1 cellular context compared by ENCODE assay signal in the genomic region with DNA sequence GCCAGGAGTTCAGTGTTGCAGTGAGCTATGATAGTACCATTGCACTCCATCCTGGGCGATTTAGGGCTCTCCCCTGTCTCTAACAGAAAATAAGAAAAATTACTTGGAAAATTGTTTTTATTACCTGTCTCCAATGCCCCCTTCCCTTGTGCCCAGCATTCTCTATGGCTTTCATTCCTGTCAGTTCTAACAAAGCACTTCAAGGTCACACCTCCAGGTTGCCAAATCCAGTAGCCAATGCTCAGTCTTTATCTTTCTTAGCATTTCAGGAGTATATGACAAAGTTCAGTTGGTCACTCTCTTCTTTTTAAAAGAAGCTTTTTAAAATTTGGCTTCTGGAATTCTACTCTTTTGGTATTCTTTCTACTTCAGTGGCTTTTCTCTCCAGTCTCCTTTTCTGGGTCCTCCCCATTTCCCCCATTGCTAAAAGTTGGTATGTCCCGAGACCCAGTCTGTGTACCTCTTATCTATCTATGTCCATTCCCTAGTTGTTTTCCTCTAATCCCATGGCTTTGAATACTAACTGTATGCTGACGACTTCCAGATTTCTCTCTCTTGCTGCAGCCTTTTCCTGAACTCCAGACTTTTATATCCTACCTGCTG.
TF ChIP-seq lines count a peak whose summit lies in the region.

No MANE protein-coding gene starts in this region.

TF ChIP-seq in IMR-90, 13 proteins besides CTCF, POLR2A, EP300 and RAD21 (continued from another document):
- TF ChIP-seq, protein P1, sequence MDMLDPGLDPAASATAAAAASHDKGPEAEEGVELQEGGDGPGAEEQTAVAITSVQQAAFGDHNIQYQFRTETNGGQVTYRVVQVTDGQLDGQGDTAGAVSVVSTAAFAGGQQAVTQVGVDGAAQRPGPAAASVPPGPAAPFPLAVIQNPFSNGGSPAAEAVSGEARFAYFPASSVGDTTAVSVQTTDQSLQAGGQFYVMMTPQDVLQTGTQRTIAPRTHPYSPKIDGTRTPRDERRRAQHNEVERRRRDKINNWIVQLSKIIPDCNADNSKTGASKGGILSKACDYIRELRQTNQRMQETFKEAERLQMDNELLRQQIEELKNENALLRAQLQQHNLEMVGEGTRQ (IDR thresholded peaks at IDR 0.05; ENCODE audit: low read depth, low read length) = no peak
- TF ChIP-seq CHD1 (IDR thresholded peaks at IDR 0.05; ENCODE audit: low read depth, low read length) (no peak), RCOR1 (IDR thresholded peaks at IDR 0.05; ENCODE audit: insufficient replicate concordance, low read length) (no peak)
